In the genomic region with DNA sequence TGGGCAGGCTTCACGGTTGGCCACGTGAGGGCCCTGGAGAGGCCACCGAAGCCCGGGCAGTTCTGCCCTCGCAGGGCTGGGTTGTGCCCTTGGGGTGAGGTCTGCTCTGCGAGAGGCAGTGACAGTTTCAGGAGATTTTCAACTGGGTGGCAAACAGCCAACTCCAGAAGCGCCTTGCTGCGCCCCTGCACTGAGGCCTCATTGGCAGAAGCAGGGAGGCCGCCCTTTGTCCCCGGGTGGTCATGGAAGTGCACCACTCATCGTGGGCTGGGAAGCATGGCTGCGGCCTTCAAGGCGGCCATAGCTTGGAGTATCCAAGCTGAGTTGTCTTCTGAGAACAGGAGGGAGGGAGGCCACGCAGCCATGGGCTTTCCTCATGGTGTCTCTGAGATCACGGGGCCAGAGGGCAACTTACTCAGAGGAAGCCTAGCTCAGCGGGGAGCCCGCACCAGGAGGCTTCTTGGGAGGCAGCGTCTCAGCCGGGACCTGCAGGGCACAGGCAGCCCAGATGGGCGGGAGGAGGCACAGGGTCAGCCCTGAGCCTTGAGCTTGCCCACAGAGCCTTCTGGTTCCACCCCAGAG, we compare ENCODE assay signal across 16 cellular contexts. TPM values are rescaled to one million over a fixed set of nuclear protein-coding genes. Genes with fewer than 3 reads are reported as not detected.
DNase-seq lines count a peak whose midpoint lies in the region; ATAC-seq lines count a peak whose summit lies in the region.
"Had no signal": no experiment of that assay in that cellular context is flagged by ENCODE, and none has a peak within 500 bp of the region (broad histone marks: within the 10 kb centered on the region; RNA-seq: fewer than 3 reads in every experiment).

No MANE protein-coding gene starts in this region.

- no peak overlapping the region for H3K4me3 ChIP-seq in aorta (ENCODE audit: low read length in 2 of 2)
- H3K4me3 ChIP-seq: hepatocyte, left lung, tibial artery had no signal

- peak overlapping the region; percentile 9 for H3K27ac Mint-ChIP-seq in activated CD4-positive, alpha-beta T cell treated with anti-CD3 and anti-CD28 coated beads, Interleukin-2, amount 10 ng/mL, durations not matched to agents 7 days and 5 days

- H3K4me1 Mint-ChIP-seq in activated CD4-positive, alpha-beta T cell treated with anti-CD3 and anti-CD28 coated beads, Interleukin-2, amount 10 ng/mL, durations not matched to agents 7 days and 5 days, result peaks cover 6% of the 10 kb centered on the region

- no peaks in the 10 kb centered on the region for H3K9me3 ChIP-seq in aorta (ENCODE audit: control insufficient read depth, low read length)
- H3K9me3 ChIP-seq: left lung, tibial artery had no signal

- no peaks in the 10 kb centered on the region for H3K9me3 Mint-ChIP-seq in activated CD4-positive, alpha-beta T cell treated with anti-CD3 and anti-CD28 coated beads, Interleukin-2, amount 10 ng/mL, durations not matched to agents 7 days and 5 days

- ATAC-seq in aorta (ENCODE audit: low FRiP score), result no peak
- ATAC-seq: left lung had no signal

- POLR2A ChIA-PET in activated CD4-positive, alpha-beta T cell treated with anti-CD3 and anti-CD28 coated beads, Interleukin-2, amount 10 ng/mL, durations not matched to agents 7 days and 5 days (lab: Charles Lee), result no interaction called here

- no peak overlapping the region for H3K27ac ChIP-seq in aorta (ENCODE audit: low read depth in 1 of 2, low read length in 2 of 2)
- H3K27ac ChIP-seq: 22Rv1, hepatocyte, left lung, tibial artery had no signal

- no peaks in the 10 kb centered on the region for H3K27me3 Mint-ChIP-seq in activated CD4-positive, alpha-beta T cell treated with anti-CD3 and anti-CD28 coated beads, Interleukin-2, amount 10 ng/mL, durations not matched to agents 7 days and 5 days

- H3K4me3 Mint-ChIP-seq in activated CD4-positive, alpha-beta T cell treated with anti-CD3 and anti-CD28 coated beads, Interleukin-2, amount 10 ng/mL, durations not matched to agents 7 days and 5 days, result no peak overlapping the region

- no peak for DNase-seq in activated CD4-positive, alpha-beta T cell treated with anti-CD3 and anti-CD28 coated beads, Interleukin-2, amount 10 ng/mL, durations not matched to agents 7 days and 5 days
- DNase-seq in activated CD4-positive, alpha-beta T cell treated with anti-CD3 and anti-CD28 coated beads, Interleukin-2, amount 50 U/mL, for 48 hours, result no peak
- DNase-seq in dermis blood vessel endothelial cell (peak; percentile 49), smooth muscle cell of the brain vasculature (ENCODE audit: low read depth, low spot score) (peak; percentile 57), RKO (ENCODE audit: low spot score) (no peak), aorta (no peak)
- DNase-seq: activated CD8-positive, alpha-beta memory T cell treated with anti-CD3 and anti-CD28 coated beads, Interleukin-2, amount 50 U/mL, for 48 hours; amniotic stem cell; KBM-7; left lung; NCI-H146; NCI-H510A treated with DMSO at 0.1 percent for 48 hours; stimulated activated CD4-positive, alpha-beta T cell treated with anti-CD3 and anti-CD28 coated beads, Interleukin-12 subunit alpha, Interleukin-12 subunit beta, amount 100 ng/mL, for 4 hours; tibial artery had no signal

- intact Hi-C loops in aorta (cut with DNase I), result no loop called here

- H3K36me3 ChIP-seq in aorta (ENCODE audit: control insufficient read depth in 1 of 2, insufficient read depth in 2 of 2, low read length in 1 of 2), result peaks cover 0 to 7% of the 10 kb centered on the region in 2 donors

- H3K36me3 Mint-ChIP-seq in activated CD4-positive, alpha-beta T cell treated with anti-CD3 and anti-CD28 coated beads, Interleukin-2, amount 10 ng/mL, durations not matched to agents 7 days and 5 days (ENCODE audit: low read depth), result peaks cover 23% of the 10 kb centered on the region

- no peaks in the 10 kb centered on the region for H3K4me1 ChIP-seq in aorta (ENCODE audit: control insufficient read depth in 1 of 2, insufficient read depth in 2 of 2, low read length in 2 of 2)
- H3K4me1 ChIP-seq: left lung, tibial artery had no signal

- no peaks in the 10 kb centered on the region for H3K27me3 ChIP-seq in aorta (ENCODE audit: control insufficient read depth in 1 of 2, insufficient read depth in 2 of 2, low read length in 1 of 2)
- H3K27me3 ChIP-seq: hepatocyte, left lung, tibial artery had no signal

- 89 to 92% methylated on average over 20 of the region's 20 CpGs for WGBS in aorta, 2 donors

- CTCF ChIA-PET in activated CD4-positive, alpha-beta T cell treated with anti-CD3 and anti-CD28 coated beads, Interleukin-2, amount 10 ng/mL, durations not matched to agents 7 days and 5 days (lab: Charles Lee), result no interaction called here

RNA-seq across cellular contexts. Expression of a gene that starts 14.8 kb away (rescaled TPM):
- 10 to 100 TPM; 56.2 to 71.9 TPM for total RNA-seq in activated CD4-positive, alpha-beta T cell treated with anti-CD3 and anti-CD28 coated beads, Interleukin-2, amount 10 ng/mL, durations not matched to agents 7 days and 5 days
- total RNA-seq in dermis blood vessel endothelial cell (64.0 and 84.9 TPM in 2 replicates), aorta (10 to 100 TPM; 24.9 to 37.7 TPM)
- polyA plus RNA-seq in aorta, result 10 to 100 TPM; 50.9 to 56.2 TPM

RNA-seq across cellular contexts. Expression of a gene that starts 15.3 kb away (rescaled TPM):
- 100 to 1,000 TPM; 142 to 151 TPM for total RNA-seq in activated CD4-positive, alpha-beta T cell treated with anti-CD3 and anti-CD28 coated beads, Interleukin-2, amount 10 ng/mL, durations not matched to agents 7 days and 5 days
- total RNA-seq in dermis blood vessel endothelial cell, result 43.4 and 93.6 TPM in 2 replicates
- 10 to 100 TPM; 56.1 to 62.2 TPM for total RNA-seq in aorta
- 10 to 100 TPM; 23.8 to 64.9 TPM for polyA plus RNA-seq in aorta

RNA-seq across cellular contexts. Expression of a gene that starts 27.8 kb away (rescaled TPM):
- total RNA-seq in activated CD4-positive, alpha-beta T cell treated with anti-CD3 and anti-CD28 coated beads, Interleukin-2, amount 10 ng/mL, durations not matched to agents 7 days and 5 days, result 1 to 10 TPM; 5.2 to 9.2 TPM
- total RNA-seq in dermis blood vessel endothelial cell (1.3 and 1.5 TPM in 2 replicates), aorta (1 to 10 TPM; 1.5 to 1.8 TPM)
- 1 to 10 TPM; 1.7 to 3.1 TPM for polyA plus RNA-seq in aorta

RNA-seq across cellular contexts. Expression of a gene that starts 34.9 kb away (rescaled TPM):
- total RNA-seq in activated CD4-positive, alpha-beta T cell treated with anti-CD3 and anti-CD28 coated beads, Interleukin-2, amount 10 ng/mL, durations not matched to agents 7 days and 5 days, result under 1 TPM in 1 of 2 experiments, not detected in 1; 0.27 TPM
- total RNA-seq in dermis blood vessel endothelial cell (0.17 TPM in 1 of 2 replicates, not detected in the other), aorta (under 1 TPM in 1 of 2 donors, not detected in 1; 0.42 TPM)
- polyA plus RNA-seq in aorta, result under 1 TPM in 1 of 2 donors, not detected in 1; 0.38 TPM

RNA-seq across cellular contexts. Expression of a gene that starts 57.6 kb away (rescaled TPM):
- total RNA-seq in activated CD4-positive, alpha-beta T cell treated with anti-CD3 and anti-CD28 coated beads, Interleukin-2, amount 10 ng/mL, durations not matched to agents 7 days and 5 days, result 10 to 100 TPM; 62.3 to 66.2 TPM
- total RNA-seq in dermis blood vessel endothelial cell, result 5.4 and 8.8 TPM in 2 replicates
- 10 to 100 TPM; 22.6 to 24.8 TPM for total RNA-seq in aorta
- 1 to 10 TPM; 4.4 to 4.9 TPM for polyA plus RNA-seq in aorta

Comparison
In these comparisons a context has a peak if more than half of its experiments do, and no peak if none do; other contexts are left out.
1. DNase-seq: peak in dermis blood vessel endothelial cell (single experiment) and smooth muscle cell of the brain vasculature (single experiment); none in activated CD4-positive, alpha-beta T cell treated with anti-CD3 and anti-CD28 coated beads, Interleukin-2, amount 10 ng/mL, durations not matched to agents 7 days and 5 days (single experiment), activated CD4-positive, alpha-beta T cell treated with anti-CD3 and anti-CD28 coated beads, Interleukin-2, amount 50 U/mL, for 48 hours (0 of 2), RKO (single experiment) and aorta (0 of 2).